6 cellular contexts compared by ENCODE assay signal in genomic region chr7:57370739-57371098, GRCh38.
"Had no signal": no experiment of that assay in that cellular context is flagged by ENCODE, and none has a peak within 500 bp of the region (broad histone marks: within the 10 kb centered on the region; RNA-seq: fewer than 3 reads in every experiment).

No MANE protein-coding gene starts in this region.

- FAIRE-seq: HTR-8/SVneo, K562 had no signal

- ATAC-seq: K562 had no signal

- H3K4me3 Mint-ChIP-seq: IgD-negative memory B cell had no signal

- H3K4me3 ChIP-seq: K562 had no signal

- H3K27me3 Mint-ChIP-seq: IgD-negative memory B cell had no signal

- DNase-seq: IMR-90, KBM-7 had no signal

- H3K27ac Mint-ChIP-seq: IgD-negative memory B cell had no signal

- H3K27ac ChIP-seq: HL-60 had no signal

- H3K36me3 Mint-ChIP-seq: IgD-negative memory B cell had no signal

- H3K4me1 Mint-ChIP-seq: IgD-negative memory B cell had no signal
